In the genomic region with DNA sequence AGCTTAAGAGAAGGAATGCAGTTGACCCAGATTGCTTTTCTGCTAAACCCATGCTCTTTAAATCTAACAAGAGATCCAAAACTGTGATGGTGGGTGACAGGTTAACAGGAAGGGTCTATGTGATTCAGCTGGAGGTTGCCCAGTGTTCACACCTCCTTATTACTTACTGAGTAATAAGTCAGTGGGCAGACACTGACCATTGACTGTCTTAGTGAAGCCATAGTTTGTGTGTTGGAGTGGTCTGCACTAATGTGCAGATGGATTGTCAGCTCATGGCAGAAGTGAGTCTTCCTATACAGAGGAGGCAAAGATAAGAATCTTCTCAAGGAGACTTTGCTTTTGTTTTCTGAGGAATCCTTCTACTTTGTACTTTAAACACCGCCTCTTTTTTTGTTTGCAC, we compare ENCODE assay signal across 9 cellular contexts. TPM values are rescaled to one million over a fixed set of nuclear protein-coding genes. Genes with fewer than 3 reads are reported as not detected.
A peak's percentile ranks its signal among the peaks of the same experiment; 100 is the strongest.
DNase-seq lines count a peak whose midpoint lies in the region; ATAC-seq and TF ChIP-seq lines count a peak whose summit lies in the region.
"Had no signal": no experiment of that assay in that cellular context is flagged by ENCODE, and none has a peak within 500 bp of the region (broad histone marks: within the 10 kb centered on the region; RNA-seq: fewer than 3 reads in every experiment).

No MANE protein-coding gene starts in this region.

- CTCF ChIA-PET in activated CD8-positive, alpha-beta T cell treated with anti-CD3 and anti-CD28 coated beads for 36 hours (lab: Charles Lee) = interaction anchor here (0.7 to 7.7 kb wide), 8 partner anchors 16 to 305 kb away, joined by 3 to 79 read pairs (median 5); partner anchors contain the start of gene UTP3

- no peaks in the 10 kb centered on the region for H3K9me3 ChIP-seq in iPS-20b (ENCODE audit: insufficient read depth, low read depth, low read length)
- H3K9me3 ChIP-seq in subcutaneous abdominal adipose tissue (ENCODE audit: control insufficient read depth in 5 of 5, low read length in 5 of 5) = no peaks in the 10 kb centered on the region
- H3K9me3 ChIP-seq in testis = no peaks in the 10 kb centered on the region

- DNase-seq in T-helper 2 cell treated with Interferon-gamma antibody and Interleukin-4, amounts not matched to agents 5 μg/mL and 100 μg/mL, for 36 hours (ENCODE audit: low spot score) = no peak
- DNase-seq in T-helper 2 cell (no peak), NCI-H187 (lab: John Stamatoyannopoulos, UW) (no peak), HuH-7 (ENCODE audit: low spot score) (no peak), testis (no peak)
- no peak for DNase-seq in activated CD8-positive, alpha-beta T cell treated with anti-CD3 and anti-CD28 coated beads for 36 hours

- POLR2A ChIA-PET in activated CD8-positive, alpha-beta T cell treated with anti-CD3 and anti-CD28 coated beads for 36 hours (lab: Charles Lee) = interaction anchor here (1.0 to 4.9 kb wide), 5 partner anchors 16 to 133 kb away, joined by 3 to 40 read pairs (median 7); partner anchors contain the start of genes GRSF1 and UTP3

- ATAC-seq in activated CD8-positive, alpha-beta T cell treated with anti-CD3 and anti-CD28 coated beads for 36 hours = no peak

- H3K9ac ChIP-seq in iPS-20b (ENCODE audit: low read depth, low read length) (peak overlapping the region; percentile 80; the same call in 1 of the 2 replicates), subcutaneous abdominal adipose tissue (ENCODE audit: low read length in 5 of 5) (peak overlapping the region; percentile 77 to 99 (median 94))

- H3K4me1 Mint-ChIP-seq in T-helper 2 cell treated with Interferon-gamma antibody and Interleukin-4, amounts not matched to agents 5 μg/mL and 100 μg/mL, for 36 hours (ENCODE audit: low read depth) = peaks cover 25% of the 10 kb centered on the region
- H3K4me1 Mint-ChIP-seq in activated CD8-positive, alpha-beta T cell treated with anti-CD3 and anti-CD28 coated beads for 36 hours (ENCODE audit: low read depth) = peaks cover 30% of the 10 kb centered on the region

- no peaks in the 10 kb centered on the region for H3K27me3 Mint-ChIP-seq in T-helper 2 cell treated with Interferon-gamma antibody and Interleukin-4, amounts not matched to agents 5 μg/mL and 100 μg/mL, for 36 hours (ENCODE audit: low read depth)
- no peaks in the 10 kb centered on the region for H3K27me3 Mint-ChIP-seq in activated CD8-positive, alpha-beta T cell treated with anti-CD3 and anti-CD28 coated beads for 36 hours

- peak overlapping the region; percentile 81 for H3K4me3 ChIP-seq in iPS-20b (ENCODE audit: low read length)
- peak overlapping the region; percentile 73 to 92 (median 85) for H3K4me3 ChIP-seq in subcutaneous abdominal adipose tissue (ENCODE audit: low read depth in 1 of 5, low read length in 5 of 5)
- H3K4me3 ChIP-seq in testis = peak overlapping the region in 1 of 2 donors; percentile 72

- peak overlapping the region; percentile 89 for H3K4me3 Mint-ChIP-seq in T-helper 2 cell treated with Interferon-gamma antibody and Interleukin-4, amounts not matched to agents 5 μg/mL and 100 μg/mL, for 36 hours
- H3K4me3 Mint-ChIP-seq in activated CD8-positive, alpha-beta T cell treated with anti-CD3 and anti-CD28 coated beads for 36 hours = peak overlapping the region; percentile 84

- H3K27ac ChIP-seq in iPS-20b (ENCODE audit: low read length) (no peak overlapping the region), subcutaneous abdominal adipose tissue (ENCODE audit: low read depth, low read length) (peak overlapping the region; percentile 97), testis (peak overlapping the region in 1 of 2 donors; percentile 94)

- WGBS in testis, 2 donors = 54 to 57% methylated on average over 1 of the region's 1 CpG

- no peaks in the 10 kb centered on the region for H3K9me3 Mint-ChIP-seq in T-helper 2 cell treated with Interferon-gamma antibody and Interleukin-4, amounts not matched to agents 5 μg/mL and 100 μg/mL, for 36 hours
- H3K9me3 Mint-ChIP-seq in activated CD8-positive, alpha-beta T cell treated with anti-CD3 and anti-CD28 coated beads for 36 hours = no peaks in the 10 kb centered on the region

- peaks cover 12% of the 10 kb centered on the region; the same call in 1 of the 2 replicates for H3K27me3 ChIP-seq in iPS-20b (ENCODE audit: insufficient read depth, low read length)
- no peaks in the 10 kb centered on the region for H3K27me3 ChIP-seq in subcutaneous abdominal adipose tissue (ENCODE audit: control insufficient read depth in 5 of 5, insufficient read depth in 4 of 5, low read length in 5 of 5)
- H3K27me3 ChIP-seq in testis = no peaks in the 10 kb centered on the region

- peak overlapping the region; percentile 82 for H3K27ac Mint-ChIP-seq in T-helper 2 cell treated with Interferon-gamma antibody and Interleukin-4, amounts not matched to agents 5 μg/mL and 100 μg/mL, for 36 hours
- peak overlapping the region; percentile 88 for H3K27ac Mint-ChIP-seq in activated CD8-positive, alpha-beta T cell treated with anti-CD3 and anti-CD28 coated beads for 36 hours

- H3K36me3 ChIP-seq in iPS-20b (ENCODE audit: insufficient read depth, low read depth, low read length) = no peaks in the 10 kb centered on the region
- H3K36me3 ChIP-seq in subcutaneous abdominal adipose tissue (ENCODE audit: control insufficient read depth in 5 of 5, insufficient read depth in 5 of 5, low read length in 5 of 5) = no peaks in the 10 kb centered on the region
- no peaks in the 10 kb centered on the region for H3K36me3 ChIP-seq in testis (ENCODE audit: low read depth, missing control alignments)

- TF ChIP-seq POLR2A in testis (IDR thresholded peaks at IDR 0.05) = no peak

- H3K4me1 ChIP-seq in iPS-20b (ENCODE audit: insufficient read depth, low read length) = peaks cover 22% of the 10 kb centered on the region
- H3K4me1 ChIP-seq in subcutaneous abdominal adipose tissue (ENCODE audit: control insufficient read depth in 5 of 5, insufficient read depth in 5 of 5, low read length in 5 of 5) = peaks cover 7 to 25% (median 18%) of the 10 kb centered on the region in 5 donors
- H3K4me1 ChIP-seq in testis = peaks cover 11% of the 10 kb centered on the region

- no peak for TF ChIP-seq CTCF in activated CD8-positive, alpha-beta T cell treated with anti-CD3 and anti-CD28 coated beads for 36 hours (IDR thresholded peaks at IDR 0.05)
- TF ChIP-seq CTCF in testis (IDR thresholded peaks at IDR 0.05) = no peak

- no peaks in the 10 kb centered on the region for H3K36me3 Mint-ChIP-seq in T-helper 2 cell treated with Interferon-gamma antibody and Interleukin-4, amounts not matched to agents 5 μg/mL and 100 μg/mL, for 36 hours (ENCODE audit: low read depth)
- H3K36me3 Mint-ChIP-seq in activated CD8-positive, alpha-beta T cell treated with anti-CD3 and anti-CD28 coated beads for 36 hours (ENCODE audit: low read depth) = no peaks in the 10 kb centered on the region

- intact Hi-C loops in activated CD8-positive, alpha-beta T cell treated with anti-CD3 and anti-CD28 coated beads for 36 hours (cut with micrococcal nuclease) = loop anchor here (5.0 kb wide), 1 partner anchor 131 kb away; the partner anchor contains the start of gene GRSF1
- intact Hi-C loops in testis (cut with DNase I; ENCODE audit: low total_unique reads) = no loop called here

RNA-seq across cellular contexts. Expression of gene RUFY3, which starts 15.2 kb away (rescaled TPM):
- 10 to 100 TPM; 13.6 to 17.5 TPM for total RNA-seq in activated CD8-positive, alpha-beta T cell treated with anti-CD3 and anti-CD28 coated beads for 36 hours
- 100 to 1,000 TPM; 220 to 247 TPM for total RNA-seq in testis
- polyA plus RNA-seq in testis (ENCODE audit: insufficient read depth, low read depth, low replicate concordance) = 84.7 TPM

RNA-seq across cellular contexts. Expression of gene UTP3, which starts 18.2 kb away (rescaled TPM):
- total RNA-seq in activated CD8-positive, alpha-beta T cell treated with anti-CD3 and anti-CD28 coated beads for 36 hours = 10 to 100 TPM; 31.0 to 33.5 TPM
- 10 to 100 TPM; 25.4 to 26.0 TPM for total RNA-seq in testis
- polyA plus RNA-seq in testis (ENCODE audit: insufficient read depth, low read depth, low replicate concordance) = 18.5 TPM

RNA-seq across cellular contexts. Expression of gene JCHAIN, which starts 40.2 kb away (rescaled TPM):
- total RNA-seq in activated CD8-positive, alpha-beta T cell treated with anti-CD3 and anti-CD28 coated beads for 36 hours = not detected
- total RNA-seq in testis = under 1 TPM in 1 of 2 donors, not detected in 1; 0.99 TPM
- polyA plus RNA-seq in testis (ENCODE audit: insufficient read depth, low read depth, low replicate concordance) = 34.0 TPM
- total RNA-seq: glomerular endothelial cell had no signal

Comparison
In these comparisons a context has a peak if more than half of its experiments do, and no peak if none do; other contexts are left out.
1. RNA of gene RUFY3, which starts 15.2 kb away (total RNA-seq): 220 to 247 TPM in testis; 13.6 to 17.5 TPM in activated CD8-positive, alpha-beta T cell treated with anti-CD3 and anti-CD28 coated beads for 36 hours; every median in the first group is over 10 times any median in the second.